In genomic region chr16:72664480-72665408, GRCh38 we compare ENCODE assay signal across 7 cellular contexts.
DNase-seq lines count a peak whose midpoint lies in the region; ATAC-seq, FAIRE-seq and TF ChIP-seq lines count a peak whose summit lies in the region.

No MANE protein-coding gene starts in this region.

- no peak; a peak in 1 of 6 replicates for TF ChIP-seq CTCF in GM12878 (IDR thresholded peaks at IDR 0.05 in 2 of 3, conservative IDR thresholded peaks at IDR 0.05 in 1 of 3; ENCODE audit: control insufficient read depth in 2 of 3, extremely low read depth in 1 of 3, insufficient read depth in 1 of 3, low read depth in 3 of 3, low read length in 3 of 3)
- TF ChIP-seq CTCF in retinal pigment epithelial cell (conservative IDR thresholded peaks at IDR 0.05; ENCODE audit: low read depth, low read length): no peak

- RAD21 ChIA-PET in GM12878 (lab: Charles Lee; ENCODE audit: unreplicated experiment): interaction anchor here (0.9 to 1.6 kb wide), 4 partner anchors 74 to 176 kb away, joined by 4 to 5 read pairs (median 4); no protein-coding TSS in a partner anchor

- H3K4me3 ChIP-seq in GM12878 (peak overlapping the region; percentile 74), retinal pigment epithelial cell (ENCODE audit: low read length) (peak overlapping the region; percentile 79)

- peak overlapping the region; percentile 90 for H3K27ac ChIP-seq in GM12878 (ENCODE audit: control insufficient read depth, insufficient read depth)

- SMC1A ChIA-PET in GM12878 (lab: Charles Lee; ENCODE audit: uncharacterized antibody, unreplicated experiment): interaction anchor here (0.7 to 3.0 kb wide), 13 partner anchors 9 to 380 kb away, joined by 3 to 12 read pairs (median 5); no protein-coding TSS in a partner anchor

- peaks cover 7% of the 10 kb centered on the region; the same call in 2 of the 3 replicates for H3K9me3 ChIP-seq in GM12878 (replicated peaks; ENCODE audit: control insufficient read depth, insufficient read depth, low read length)

- H3K27me3 ChIP-seq in GM12878 (replicated peaks in 1 of 2; ENCODE audit: control insufficient read depth in 2 of 2, insufficient read depth in 2 of 2, low read length in 1 of 2): no peaks in the 10 kb centered on the region

- peak; percentile 100 for ATAC-seq in GM18511 (IDR thresholded peaks at IDR 0.05; ENCODE audit: unreplicated experiment)
- peak; percentile 100 for ATAC-seq in HG03025 (IDR thresholded peaks at IDR 0.05; ENCODE audit: low FRiP score, unreplicated experiment)
- ATAC-seq in GM12878: peak; percentile 98

- peaks cover 29% of the 10 kb centered on the region for H3K79me2 ChIP-seq in GM12878 (ENCODE audit: control insufficient read depth, insufficient read depth, low read length)

- peak; percentile 97 for FAIRE-seq in GM12878 (lab: Jason Lieb, UNC)

- under 1% methylated on average over 61 of the region's 61 CpGs for WGBS in GM12878 (ENCODE audit: insufficient coverage, insufficient replicate concordance, low lambda C conversion rate, missing lambda C conversion rate)

- H4K20me1 ChIP-seq in GM12878 (ENCODE audit: control insufficient read depth, insufficient read depth): no peaks in the 10 kb centered on the region

- peak overlapping the region; percentile 85 for H3K9ac ChIP-seq in GM12878 (ENCODE audit: control insufficient read depth, insufficient read depth, low read length)

- POLR2A ChIA-PET in GM12878 (lab: Charles Lee): interaction anchor here (0.7 to 1.7 kb wide), 7 partner anchors 9 to 122 kb away, joined by 3 to 11 read pairs (median 3); no protein-coding TSS in a partner anchor

- H2AFZ ChIP-seq in GM12878 (ENCODE audit: control insufficient read depth, low read depth, low read length): peak overlapping the region; percentile 96

- H3K36me3 ChIP-seq in GM12878 (ENCODE audit: control insufficient read depth in 2 of 2, insufficient read depth in 2 of 2, low read length in 1 of 2): no peaks in the 10 kb centered on the region

- TSS peak; percentile 78 for BruUV-seq in GM12878 (replicated peaks; lab: Mats Ljungman, UMichigan)

- intact Hi-C loops in GM12878 (cut with micrococcal nuclease; ENCODE audit: unreplicated experiment): loop anchor here (1.0 to 10.0 kb wide), 4 partner anchors 38 to 370 kb away; no protein-coding TSS in a partner anchor

- TF ChIP-seq EP300 in GM12878 (IDR thresholded peaks at IDR 0.05; ENCODE audit: borderline replicate concordance in 1 of 2, control insufficient read depth in 1 of 2, low read depth in 2 of 2, low read length in 2 of 2): no peak

- peak overlapping the region; percentile 96 for H3K4me2 ChIP-seq in GM12878 (ENCODE audit: control insufficient read depth, insufficient read depth)

- peak; percentile 61 for DNase-seq in NCI-H2029 treated with DMSO at 0.1 percent for 48 hours (lab: John Stamatoyannopoulos, UW)
- peak; percentile 83 for DNase-seq in T1000 (lab: John Stamatoyannopoulos, UW)
- DNase-seq in GM12878 (ENCODE audit: low read depth, low spot score): peak; percentile 94
- peak; percentile 30 to 96 (median 88) for DNase-seq in hypothalamus (lab: John Stamatoyannopoulos, UW)
- peak; percentile 97 for DNase-seq in retinal pigment epithelial cell (ENCODE audit: low read depth)

- no peaks in the 10 kb centered on the region; the same call in none of the 2 replicates for H3K4me1 ChIP-seq in GM12878 (ENCODE audit: control insufficient read depth, insufficient read depth, low read length)

- no peak for TF ChIP-seq RAD21 in GM12878 (IDR thresholded peaks at IDR 0.05; ENCODE audit: insufficient read depth, low read depth, low read length)

- CTCF ChIA-PET in GM12878 (lab: Yijun Ruan, JAX): interaction anchor here (0.7 to 3.9 kb wide), 9 partner anchors 12 to 413 kb away, joined by 3 to 18 read pairs (median 3); no protein-coding TSS in a partner anchor

- in situ Hi-C loops in GM12878 (cut with MboI): loop anchor here (10.0 kb wide), 1 partner anchor 370 kb away; no protein-coding TSS in a partner anchor

- peak; percentile 84 for TF ChIP-seq POLR2A in GM12878 (IDR thresholded peaks at IDR 0.05; ENCODE audit: low read depth, low read length)

TF ChIP-seq in GM12878, 131 proteins besides CTCF, POLR2A, EP300 and RAD21 (continues in another document):
- TF ChIP-seq DPF2 (IDR thresholded peaks at IDR 0.05): peak; percentile 89
- TF ChIP-seq CEBPZ (IDR thresholded peaks at IDR 0.05; ENCODE audit: low read depth, low read length): peak; percentile 39; the same call in 1 of the 2 replicates
- peak; percentile 37 to 97 for TF ChIP-seq EGR1 (IDR thresholded peaks at IDR 0.05; ENCODE audit: borderline replicate concordance in 1 of 2, low read depth in 2 of 2, low read length in 2 of 2)
- TF ChIP-seq, protein P1, sequence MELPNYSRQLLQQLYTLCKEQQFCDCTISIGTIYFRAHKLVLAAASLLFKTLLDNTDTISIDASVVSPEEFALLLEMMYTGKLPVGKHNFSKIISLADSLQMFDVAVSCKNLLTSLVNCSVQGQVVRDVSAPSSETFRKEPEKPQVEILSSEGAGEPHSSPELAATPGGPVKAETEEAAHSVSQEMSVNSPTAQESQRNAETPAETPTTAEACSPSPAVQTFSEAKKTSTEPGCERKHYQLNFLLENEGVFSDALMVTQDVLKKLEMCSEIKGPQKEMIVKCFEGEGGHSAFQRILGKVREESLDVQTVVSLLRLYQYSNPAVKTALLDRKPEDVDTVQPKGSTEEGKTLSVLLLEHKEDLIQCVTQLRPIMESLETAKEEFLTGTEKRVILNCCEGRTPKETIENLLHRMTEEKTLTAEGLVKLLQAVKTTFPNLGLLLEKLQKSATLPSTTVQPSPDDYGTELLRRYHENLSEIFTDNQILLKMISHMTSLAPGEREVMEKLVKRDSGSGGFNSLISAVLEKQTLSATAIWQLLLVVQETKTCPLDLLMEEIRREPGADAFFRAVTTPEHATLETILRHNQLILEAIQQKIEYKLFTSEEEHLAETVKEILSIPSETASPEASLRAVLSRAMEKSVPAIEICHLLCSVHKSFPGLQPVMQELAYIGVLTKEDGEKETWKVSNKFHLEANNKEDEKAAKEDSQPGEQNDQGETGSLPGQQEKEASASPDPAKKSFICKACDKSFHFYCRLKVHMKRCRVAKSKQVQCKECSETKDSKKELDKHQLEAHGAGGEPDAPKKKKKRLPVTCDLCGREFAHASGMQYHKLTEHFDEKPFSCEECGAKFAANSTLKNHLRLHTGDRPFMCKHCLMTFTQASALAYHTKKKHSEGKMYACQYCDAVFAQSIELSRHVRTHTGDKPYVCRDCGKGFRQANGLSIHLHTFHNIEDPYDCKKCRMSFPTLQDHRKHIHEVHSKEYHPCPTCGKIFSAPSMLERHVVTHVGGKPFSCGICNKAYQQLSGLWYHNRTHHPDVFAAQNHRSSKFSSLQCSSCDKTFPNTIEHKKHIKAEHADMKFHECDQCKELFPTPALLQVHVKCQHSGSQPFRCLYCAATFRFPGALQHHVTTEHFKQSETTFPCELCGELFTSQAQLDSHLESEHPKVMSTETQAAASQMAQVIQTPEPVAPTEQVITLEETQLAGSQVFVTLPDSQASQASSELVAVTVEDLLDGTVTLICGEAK (IDR thresholded peaks at IDR 0.05; ENCODE audit: borderline replicate concordance): peak; percentile 94
- no peak for TF ChIP-seq CHD1 (IDR thresholded peaks at IDR 0.05; ENCODE audit: low read depth, low read length)
- peak; percentile 64; the same call in 1 of the 2 replicates for TF ChIP-seq TAF1 (IDR thresholded peaks at IDR 0.05; ENCODE audit: borderline replicate concordance, low read depth, low read length)

Comparison
In these comparisons a context has a peak if more than half of its experiments do, and no peak if none do; other contexts are left out.
1. Peak in every context shown above with its lines: DNase-seq, ATAC-seq, H3K4me3 ChIP-seq and H3K27ac ChIP-seq.